Comparison of ENCODE assay signal across 8 cellular contexts in genomic region chr22:25777870-25778269, GRCh38. TPM values are rescaled to one million over a fixed set of nuclear protein-coding genes. Genes with fewer than 3 reads are reported as not detected.
A peak's percentile ranks its signal among the peaks of the same experiment; 100 is the strongest.
DNase-seq lines count a peak whose midpoint lies in the region; ATAC-seq, FAIRE-seq and TF ChIP-seq lines count a peak whose summit lies in the region.

No MANE protein-coding gene starts in this region.

- TF ChIP-seq EP300 in K562 (IDR thresholded peaks at IDR 0.05; ENCODE audit: low read length): no peak

- TF ChIP-seq CTCF in 22Rv1 (IDR thresholded peaks at IDR 0.05) (peak; percentile 64), K562 (IDR thresholded peaks at IDR 0.05 in 2 of 3, conservative IDR thresholded peaks at IDR 0.05 in 1 of 3; ENCODE audit: insufficient read depth in 2 of 3, low read depth in 1 of 3, low read length in 3 of 3) (peak in 2 of 3 experiments; percentile 22 to 39; a peak in 2 of 6 replicates), neural crest cell (conservative IDR thresholded peaks at IDR 0.05) (peak; percentile 42), tibial artery (IDR thresholded peaks at IDR 0.05) (peak in 1 of 2 experiments; percentile 6)

- H3K27ac ChIP-seq in 22Rv1 (no peak overlapping the region), K562 (ENCODE audit: extremely low read depth, low read depth, low read length) (no peak overlapping the region), tibial artery (no peak overlapping the region)

- no peaks in the 10 kb centered on the region for H3K36me3 Mint-ChIP-seq in neural crest cell (ENCODE audit: low read depth)

- H3K4me2 ChIP-seq in K562 (ENCODE audit: insufficient read depth, low read length): no peak overlapping the region

- H2AFZ ChIP-seq in K562 (ENCODE audit: low read depth, low read length): no peak overlapping the region

- H3K4me1 ChIP-seq in K562 (replicated peaks in 1 of 2; ENCODE audit: control insufficient read depth in 2 of 2, insufficient read depth in 2 of 2, low read length in 2 of 2) (no peaks in the 10 kb centered on the region; a peak in 1 of 5 replicates), tibial artery (no peaks in the 10 kb centered on the region)

- H3K4me3 ChIP-seq in K562 (no peak overlapping the region), tibial artery (no peak overlapping the region)

- H3K4me1 Mint-ChIP-seq in neural crest cell: peaks cover 6% of the 10 kb centered on the region

- H3K27me3 ChIP-seq in K562 (ENCODE audit: control insufficient read depth in 2 of 2, insufficient read depth in 2 of 2, low read length in 2 of 2) (no peaks in the 10 kb centered on the region), tibial artery (peaks cover 0 to 6% of the 10 kb centered on the region in 2 donors)

- intact Hi-C loops in K562 (cut with micrococcal nuclease) (loop anchor here (10.0 kb wide), 1 partner anchor 233 kb away; no protein-coding TSS in a partner anchor), tibial artery (cut with DNase I; ENCODE audit: low total_unique reads) (loop anchor here (10.0 kb wide), 2 partner anchors 73 to 223 kb away; no protein-coding TSS in a partner anchor)

- POLR2A ChIA-PET in K562 (lab: Yijun Ruan, JAX): no interaction called here

- peak; percentile 70 for DNase-seq in ELR (ENCODE audit: low read depth)
- DNase-seq in NCI-H1694 treated with DMSO at 0.1 percent for 48 hours (lab: John Stamatoyannopoulos, UW): peak; percentile 31
- DNase-seq in K562 (ENCODE audit: extremely low read depth in 1 of 4, low spot score in 3 of 4): peak in 2 of 4 experiments; percentile 19 to 31
- peak; percentile 14 for DNase-seq in neural crest cell (ENCODE audit: low read depth, low spot score)
- no peak for DNase-seq in stimulated activated CD4-positive, alpha-beta T cell treated with anti-CD3 and anti-CD28 coated beads, Interleukin-12 subunit alpha, Interleukin-12 subunit beta, amount 100 ng/mL, for 4 hours
- no peak for DNase-seq in stimulated activated CD4-positive, alpha-beta T cell treated with anti-CD3 and anti-CD28 coated beads, Interleukin-2, amount 100 ng/mL, for 48 hours
- no peak for DNase-seq in tibial artery

- peaks cover 18% of the 10 kb centered on the region; the same call in 1 of the 3 replicates for H3K36me3 ChIP-seq in K562 (ENCODE audit: control insufficient read depth, insufficient read depth, low read length)
- no peaks in the 10 kb centered on the region for H3K36me3 ChIP-seq in tibial artery

- ATAC-seq in K562: peak; percentile 55; the same call in 2 of the 3 replicates

- CTCF ChIA-PET in K562 (lab: Yijun Ruan, JAX; ENCODE audit: low intra/inter-chr PET ratio): no interaction called here

- H3K27ac Mint-ChIP-seq in neural crest cell (ENCODE audit: unreplicated experiment): no peak overlapping the region

- 0 out of 4 replicates have a peak, but pooled peaks of 1 of the 2 experiments have one; percentile 24 for TF ChIP-seq RAD21 in K562 (CRISPR knock-in tag; conservative IDR thresholded peaks at IDR 0.05 in 1 of 2, IDR thresholded peaks at IDR 0.05 in 1 of 2)

- H3K9me3 Mint-ChIP-seq in neural crest cell: no peaks in the 10 kb centered on the region

- no peak for TF ChIP-seq POLR2A in K562 (conservative IDR thresholded peaks at IDR 0.05)

- H3K9me3 ChIP-seq in K562 (replicated peaks; ENCODE audit: control insufficient read depth, insufficient read depth, low read depth, low read length) (no peaks in the 10 kb centered on the region), tibial artery (no peaks in the 10 kb centered on the region)

- in situ Hi-C loops in K562 (cut with MboI): no loop called here

- no peaks in the 10 kb centered on the region for H4K20me1 ChIP-seq in K562 (replicated peaks; ENCODE audit: control insufficient read depth, insufficient read depth, low read length)

- no peaks in the 10 kb centered on the region for H3K79me2 ChIP-seq in K562 (ENCODE audit: control insufficient read depth, insufficient read depth, low read length)

- no peak overlapping the region for H3K9ac ChIP-seq in K562 (ENCODE audit: insufficient read depth in 1 of 2, low read depth in 2 of 2, low read length in 2 of 2)

- H3K9me1 ChIP-seq in K562 (ENCODE audit: control insufficient read depth, insufficient read depth, low read length): no peaks in the 10 kb centered on the region

- H3K4me3 Mint-ChIP-seq in neural crest cell: no peak overlapping the region

- 49% methylated on average over 8 of the region's 8 CpGs for WGBS in K562 (ENCODE audit: insufficient coverage, low coverage, missing lambda C conversion rate)

- H3K27me3 Mint-ChIP-seq in neural crest cell (ENCODE audit: low read depth): peaks cover 3% of the 10 kb centered on the region

- BruUV-seq in K562 (replicated peaks; lab: Mats Ljungman, UMichigan): no TSS peak

- FAIRE-seq in K562 (lab: Jason Lieb, UNC): peak; percentile 62

TF ChIP-seq in K562, 482 proteins besides CTCF, POLR2A, EP300 and RAD21:
- TF ChIP-seq SMC3 (conservative IDR thresholded peaks at IDR 0.05; ENCODE audit: insufficient read depth, low read depth, low read length): 0 out of 2 replicates have a peak, but pooled peaks have one; percentile 10
- no peak for TF ChIP-seq SAFB2 (IDR thresholded peaks at IDR 0.05; ENCODE audit: borderline replicate concordance, low read depth, low read length, severe bottlenecking)

RNA-seq across cellular contexts. Expression of gene MYO18B, which starts 35.9 kb away (rescaled TPM):
- 40.0 and 48.8 TPM in 2 replicates for total RNA-seq in K562 (2011; cell fraction: chromatin; rRNA removed; ENCODE audit: low replicate concordance)
- total RNA-seq in K562 (2011; cell fraction: nucleolus; rRNA removed): 28.2 and 29.6 TPM in 2 replicates
- total RNA-seq in K562 (2011; cell fraction: nucleoplasm; rRNA removed): 24.7 and 29.3 TPM in 2 replicates
- total RNA-seq in K562 (2014; rRNA removed) (6.7 TPM in 2 replicates), K562 (2014; rRNA removed; fragmentation: Illumina TruSeq; extraction: Trizol) (4.0 TPM in 2 replicates), K562 (2015; rRNA removed; fragmentation: Illumina TruSeq; extraction: Trizol) (4.3 and 4.9 TPM in 2 replicates), K562 (2021) (5.8 and 7.0 TPM in 2 replicates), neural crest cell (not detected in 2 replicates)
- polyA plus RNA-seq in K562 (2011; rRNA removed) (1.9 and 2.4 TPM in 2 replicates), K562 (2014; fragmentation: Illumina TruSeq; extraction: Trizol) (5.5 and 5.7 TPM in 2 replicates), K562 (2014; fragmentation: Nextera tagmentation; extraction: Ambion mirVana) (under 1 TPM; 0.06 to 0.18 TPM), K562 (2014; rRNA removed) (4.8 and 5.0 TPM in 2 replicates)
- 1.4 and 1.8 TPM in 2 replicates for polyA plus RNA-seq in K562 (2011; cell fraction: cytosol; rRNA removed)
- polyA plus RNA-seq in K562 (2011; cell fraction: nucleus; rRNA removed): 7.0 and 10.1 TPM in 2 replicates
- polyA plus RNA-seq in K562 (2012): 4.8 and 23.9 TPM in 2 replicates
- polyA minus RNA-seq in K562 (2011; rRNA and poly(A)+ RNA removed): 5.6 TPM in 2 replicates
- polyA minus RNA-seq in K562 (2011; cell fraction: cytosol; rRNA and poly(A)+ RNA removed): 2.5 and 3.9 TPM in 2 replicates
- 7.8 and 10.0 TPM in 2 replicates for polyA minus RNA-seq in K562 (2011; cell fraction: nucleus; rRNA and poly(A)+ RNA removed)

Comparison
In these comparisons a context has a peak if more than half of its experiments do, and no peak if none do; other contexts are left out.
1. DNase-seq: peak in ELR (single experiment), NCI-H1694 treated with DMSO at 0.1 percent for 48 hours (single experiment) and neural crest cell (single experiment); none in stimulated activated CD4-positive, alpha-beta T cell treated with anti-CD3 and anti-CD28 coated beads, Interleukin-12 subunit alpha, Interleukin-12 subunit beta, amount 100 ng/mL, for 4 hours (single experiment), stimulated activated CD4-positive, alpha-beta T cell treated with anti-CD3 and anti-CD28 coated beads, Interleukin-2, amount 100 ng/mL, for 48 hours (0 of 2) and tibial artery (0 of 2).